Comparison of ENCODE assay signal across 1 cellular context in the genomic region with DNA sequence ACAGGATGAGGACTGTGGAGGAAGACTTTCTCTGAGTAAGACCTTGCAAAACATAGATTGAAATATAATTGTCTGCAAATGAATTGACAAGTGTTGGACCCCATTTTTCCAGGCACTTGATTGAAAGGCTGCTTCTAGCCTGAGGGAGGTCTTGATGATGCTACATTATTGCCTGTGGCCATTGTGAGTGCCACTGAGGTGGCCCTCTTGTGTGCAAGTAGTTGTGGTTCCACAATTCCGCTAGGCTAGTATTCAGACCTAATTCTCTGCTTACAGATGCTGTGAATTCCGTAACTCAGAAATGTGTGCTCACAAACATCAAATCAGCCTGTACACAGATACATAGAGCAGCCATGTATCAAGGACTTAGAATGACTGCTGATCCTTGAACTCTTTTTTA.
TF ChIP-seq lines count a peak whose summit lies in the region.

No MANE protein-coding gene starts in this region.

TF ChIP-seq in A549, 52 proteins besides CTCF, POLR2A, EP300 and RAD21 (continued from another document):
- TF ChIP-seq, protein P1, sequence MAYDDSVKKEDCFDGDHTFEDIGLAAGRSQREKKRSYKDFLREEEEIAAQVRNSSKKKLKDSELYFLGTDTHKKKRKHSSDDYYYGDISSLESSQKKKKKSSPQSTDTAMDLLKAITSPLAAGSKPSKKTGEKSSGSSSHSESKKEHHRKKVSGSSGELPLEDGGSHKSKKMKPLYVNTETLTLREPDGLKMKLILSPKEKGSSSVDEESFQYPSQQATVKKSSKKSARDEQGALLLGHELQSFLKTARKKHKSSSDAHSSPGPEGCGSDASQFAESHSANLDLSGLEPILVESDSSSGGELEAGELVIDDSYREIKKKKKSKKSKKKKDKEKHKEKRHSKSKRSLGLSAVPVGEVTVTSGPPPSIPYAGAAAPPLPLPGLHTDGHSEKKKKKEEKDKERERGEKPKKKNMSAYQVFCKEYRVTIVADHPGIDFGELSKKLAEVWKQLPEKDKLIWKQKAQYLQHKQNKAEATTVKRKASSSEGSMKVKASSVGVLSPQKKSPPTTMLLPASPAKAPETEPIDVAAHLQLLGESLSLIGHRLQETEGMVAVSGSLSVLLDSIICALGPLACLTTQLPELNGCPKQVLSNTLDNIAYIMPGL (CRISPR knock-in tag; IDR thresholded peaks at IDR 0.05; ENCODE audit: borderline replicate concordance): no peak
- TF ChIP-seq CBX8 (IDR thresholded peaks at IDR 0.05) (no peak), HEYL (CRISPR knock-in tag; IDR thresholded peaks at IDR 0.05) (no peak), MAFK (IDR thresholded peaks at IDR 0.05; ENCODE audit: partially characterized antibody) (no peak), CHD2 (IDR thresholded peaks at IDR 0.05; ENCODE audit: low read length, partially characterized antibody) (no peak), CBX2 (IDR thresholded peaks at IDR 0.05; ENCODE audit: borderline replicate concordance, low read depth) (no peak), ESRRA (IDR thresholded peaks at IDR 0.05; ENCODE audit: borderline replicate concordance, low read length) (no peak), HOXA7 (CRISPR knock-in tag; IDR thresholded peaks at IDR 0.05) (no peak), RCOR1 (IDR thresholded peaks at IDR 0.05; ENCODE audit: low read depth, low read length) (no peak), FOSB (CRISPR knock-in tag; IDR thresholded peaks at IDR 0.05) (no peak)
- TF ChIP-seq, protein P2, sequence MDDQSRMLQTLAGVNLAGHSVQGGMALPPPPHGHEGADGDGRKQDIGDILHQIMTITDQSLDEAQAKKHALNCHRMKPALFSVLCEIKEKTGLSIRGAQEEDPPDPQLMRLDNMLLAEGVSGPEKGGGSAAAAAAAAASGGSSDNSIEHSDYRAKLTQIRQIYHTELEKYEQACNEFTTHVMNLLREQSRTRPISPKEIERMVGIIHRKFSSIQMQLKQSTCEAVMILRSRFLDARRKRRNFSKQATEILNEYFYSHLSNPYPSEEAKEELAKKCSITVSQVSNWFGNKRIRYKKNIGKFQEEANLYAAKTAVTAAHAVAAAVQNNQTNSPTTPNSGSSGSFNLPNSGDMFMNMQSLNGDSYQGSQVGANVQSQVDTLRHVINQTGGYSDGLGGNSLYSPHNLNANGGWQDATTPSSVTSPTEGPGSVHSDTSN (IDR thresholded peaks at IDR 0.05): no peak
